ENCODE assay signal across 8 cellular contexts in genomic region chr2:152175012-152175367, GRCh38. TPM values are rescaled to one million over a fixed set of nuclear protein-coding genes. Genes with fewer than 3 reads are reported as not detected.
DNase-seq lines count a peak whose midpoint lies in the region; ATAC-seq and TF ChIP-seq lines count a peak whose summit lies in the region.

No MANE protein-coding gene starts in this region.

- ATAC-seq in GM19023 (IDR thresholded peaks at IDR 0.05; ENCODE audit: unreplicated experiment) (peak; percentile 14), HG03175 (IDR thresholded peaks at IDR 0.05; ENCODE audit: unreplicated experiment) (peak; percentile 25)

- peaks cover 3% of the 10 kb centered on the region for H3K27me3 Mint-ChIP-seq in activated CD4-positive, alpha-beta memory T cell treated with anti-CD3 and anti-CD28 coated beads, Interleukin-2, amount 10 ng/mL, durations not matched to agents 7 days and 5 days

- H3K9ac ChIP-seq in iPS-18a (ENCODE audit: low read length) (peak overlapping the region; percentile 92), stomach smooth muscle (ENCODE audit: low read length in 2 of 2) (peak overlapping the region; percentile 98 to 99)

- TF ChIP-seq CTCF in AG04450 (IDR thresholded peaks at IDR 0.05; ENCODE audit: low read depth, low read length): no peak

- H3K4me1 ChIP-seq in iPS-18a (ENCODE audit: control insufficient read depth, low read depth, low read length) (peaks cover 5% of the 10 kb centered on the region), stomach smooth muscle (ENCODE audit: control insufficient read depth, insufficient read depth, low read length) (peaks cover 15% of the 10 kb centered on the region)

- CTCF ChIA-PET in AG04450 (lab: Charles Lee): interaction anchor here (1.4 to 4.3 kb wide), 9 partner anchors 11 to 473 kb away, joined by 3 to 66 read pairs (median 23); no protein-coding TSS in a partner anchor
- CTCF ChIA-PET in activated CD4-positive, alpha-beta memory T cell treated with anti-CD3 and anti-CD28 coated beads, Interleukin-2, amount 10 ng/mL, durations not matched to agents 7 days and 5 days (lab: Charles Lee): interaction anchor here (1.4 to 4.4 kb wide), 6 partner anchors 54 to 542 kb away, joined by 3 to 58 read pairs (median 6); partner anchors contain the start of gene PRPF40A

- peaks cover 9% of the 10 kb centered on the region for H3K36me3 Mint-ChIP-seq in activated CD4-positive, alpha-beta memory T cell treated with anti-CD3 and anti-CD28 coated beads, Interleukin-2, amount 10 ng/mL, durations not matched to agents 7 days and 5 days (ENCODE audit: low read depth)

- H3K27me3 ChIP-seq in AG04450 (ENCODE audit: control insufficient read depth, insufficient read depth, low read length) (no peaks in the 10 kb centered on the region), iPS-18a (ENCODE audit: control insufficient read depth, insufficient read depth, low read length) (no peaks in the 10 kb centered on the region), stomach smooth muscle (ENCODE audit: control insufficient read depth in 1 of 2, insufficient read depth in 2 of 2, low read length in 2 of 2) (no peaks in the 10 kb centered on the region)

- H3K4me3 Mint-ChIP-seq in activated CD4-positive, alpha-beta memory T cell treated with anti-CD3 and anti-CD28 coated beads, Interleukin-2, amount 10 ng/mL, durations not matched to agents 7 days and 5 days: peak overlapping the region; percentile 98

- peak overlapping the region; percentile 97 for H3K27ac Mint-ChIP-seq in activated CD4-positive, alpha-beta memory T cell treated with anti-CD3 and anti-CD28 coated beads, Interleukin-2, amount 10 ng/mL, durations not matched to agents 7 days and 5 days

- H3K4me3 ChIP-seq in AG04450 (ENCODE audit: low read depth, low read length) (peak overlapping the region; percentile 90), iPS-18a (ENCODE audit: low read length) (peak overlapping the region; percentile 99), stomach smooth muscle (ENCODE audit: low read length in 2 of 2) (peak overlapping the region; percentile 86 to 97)

- POLR2A ChIA-PET in AG04450 (lab: Yijun Ruan, JAX): interaction anchor here (1.5 to 2.8 kb wide), 3 partner anchors 458 to 542 kb away, joined by 3 to 16 read pairs (median 9); partner anchors contain the start of gene PRPF40A
- POLR2A ChIA-PET in activated CD4-positive, alpha-beta memory T cell treated with anti-CD3 and anti-CD28 coated beads, Interleukin-2, amount 10 ng/mL, durations not matched to agents 7 days and 5 days (lab: Charles Lee): interaction anchor here (1.4 to 2.7 kb wide), 3 partner anchors 461 to 543 kb away, joined by 5 to 17 read pairs (median 8); partner anchors contain the start of genes ARL6IP6 and PRPF40A

- peak overlapping the region; percentile 96 for H3K27ac ChIP-seq in AG04450 (ENCODE audit: low read depth, low read length)
- no peak overlapping the region for H3K27ac ChIP-seq in iPS-18a (ENCODE audit: low read length)
- peak overlapping the region; percentile 97 for H3K27ac ChIP-seq in stomach smooth muscle (ENCODE audit: low read length)

- no peak for DNase-seq in AG04450 (ENCODE audit: low read depth, low spot score)
- no peak for DNase-seq in activated CD4-positive, alpha-beta memory T cell treated with anti-CD3 and anti-CD28 coated beads, Interleukin-2, amount 10 ng/mL, durations not matched to agents 7 days and 5 days
- DNase-seq in inferior parietal cortex (ENCODE audit: extremely low spot score): no peak
- DNase-seq in hepatic stellate cell (ENCODE audit: low spot score): no peak

- H3K9me3 ChIP-seq in AG04450 (ENCODE audit: control insufficient read depth, insufficient read depth, low read length) (no peaks in the 10 kb centered on the region), iPS-18a (ENCODE audit: control insufficient read depth, low read depth, low read length) (no peaks in the 10 kb centered on the region), stomach smooth muscle (ENCODE audit: control insufficient read depth in 2 of 2, low read length in 2 of 2) (no peaks in the 10 kb centered on the region)

- H3K36me3 ChIP-seq in iPS-18a (ENCODE audit: control insufficient read depth, low read depth, low read length): no peaks in the 10 kb centered on the region
- H3K36me3 ChIP-seq in stomach smooth muscle (ENCODE audit: control insufficient read depth in 2 of 2, insufficient read depth in 2 of 2, low read length in 2 of 2): no peaks in the 10 kb centered on the region

- H3K9me3 Mint-ChIP-seq in activated CD4-positive, alpha-beta memory T cell treated with anti-CD3 and anti-CD28 coated beads, Interleukin-2, amount 10 ng/mL, durations not matched to agents 7 days and 5 days: no peaks in the 10 kb centered on the region

- H3K4me1 Mint-ChIP-seq in activated CD4-positive, alpha-beta memory T cell treated with anti-CD3 and anti-CD28 coated beads, Interleukin-2, amount 10 ng/mL, durations not matched to agents 7 days and 5 days: peaks cover 32% of the 10 kb centered on the region

RNA-seq across cellular contexts. Expression of gene STAM2, which starts 0.6 kb away (rescaled TPM):
- 27.6 and 38.0 TPM in 2 replicates for polyA plus RNA-seq in AG04450 (2011; rRNA removed)
- polyA minus RNA-seq in AG04450 (2011; rRNA and poly(A)+ RNA removed): 30.3 and 38.9 TPM in 2 replicates
- 10 to 100 TPM; 13.8 to 16.2 TPM for total RNA-seq in activated CD4-positive, alpha-beta memory T cell treated with anti-CD3 and anti-CD28 coated beads, Interleukin-2, amount 10 ng/mL, durations not matched to agents 7 days and 5 days
